Comparison of ENCODE assay signal across 27 cellular contexts in the genomic region with DNA sequence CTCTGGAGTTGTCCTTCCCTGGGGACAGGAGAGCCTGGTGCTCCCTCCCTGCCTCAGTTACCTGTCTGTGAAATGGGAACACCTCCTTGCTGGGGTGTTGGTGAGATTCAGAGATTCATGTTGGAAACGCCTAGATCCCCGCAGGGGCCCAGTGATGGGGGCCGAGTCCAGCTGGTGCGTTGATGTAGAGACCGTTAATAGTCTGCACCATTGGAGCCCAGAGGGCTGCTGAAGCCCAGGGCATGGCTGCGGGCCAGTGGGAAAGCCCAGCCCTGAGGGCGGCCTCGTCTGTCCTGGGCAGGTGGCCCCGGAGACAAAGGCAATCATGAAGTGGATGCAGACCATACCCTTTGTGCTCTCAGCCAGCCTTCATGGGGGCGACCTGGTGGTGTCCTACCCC. TPM values are rescaled to one million over a fixed set of nuclear protein-coding genes. Genes with fewer than 3 reads are reported as not detected.
"Had no signal": no experiment of that assay in that cellular context is flagged by ENCODE, and none has a peak within 500 bp of the region (broad histone marks: within the 10 kb centered on the region; RNA-seq: fewer than 3 reads in every experiment).

No MANE protein-coding gene starts in this region.

- H3K4me2 ChIP-seq: PC-9 had no signal

- H2AFZ ChIP-seq: PC-9 had no signal

- H3K27me3 ChIP-seq: adrenal gland had no signal

- H3K9me3 ChIP-seq: adrenal gland, body of pancreas, breast epithelium had no signal

- DNase-seq: NCI-H1105, NCI-H1417 treated with DMSO at 0.1 percent for 48 hours, NCI-H187 treated with DMSO at 0.1 percent for 48 hours, NCI-H524 treated with DMSO at 0.1 percent for 48 hours, NCI-H748 treated with DMSO at 0.1 percent for 48 hours, PC-9, SIG-M5 had no signal

- FAIRE-seq: astrocyte, RCC 7860 had no signal

- H3K36me3 ChIP-seq: adrenal gland, breast epithelium had no signal

- H3K27ac ChIP-seq: adrenal gland, body of pancreas, breast epithelium, PC-9, RWPE1 had no signal

- H3K4me1 ChIP-seq: adrenal gland, body of pancreas, breast epithelium had no signal

- ATAC-seq: Right ventricle myocardium inferior, T-helper 17 cell had no signal

- H3K4me3 ChIP-seq: adrenal gland, body of pancreas, PC-9 had no signal

RNA-seq across cellular contexts. Expression of a gene that starts 14.4 kb away (rescaled TPM):
- total RNA-seq: activated B cell treated with CpG ODN at 0.5 μM for 24 hours; activated CD4-positive, alpha-beta memory T cell treated with anti-CD3 and anti-CD28 coated beads for 36 hours; activated naive CD4-positive, alpha-beta T cell treated with anti-CD3 and anti-CD28 coated beads for 36 hours; activated naive CD4-positive, alpha-beta T cell treated with anti-CD3 and anti-CD28 coated beads, Interleukin-2, amount 50 U/mL, for 72 hours; activated T-cell treated with anti-CD3 and anti-CD28 coated beads, Interleukin-2, amount 50 U/mL, for 4 hours; activated T-helper 1 cell treated with anti-CD3 and anti-CD28 coated beads, Interleukin-12 subunit alpha, Interleukin-12 subunit beta, Interleukin-2, Interleukin-4 antibody, amounts not matched to agents 30 ng/mL and 10 ng/mL and 1 ng/mL, durations not matched to agents 14 hours and 24 hours and 36 hours; MCF 10A; OCI-LY7; SK-MEL-5; T-helper 17 cell had no signal

RNA-seq across cellular contexts. Expression of a gene that starts 26.8 kb away (rescaled TPM):
- total RNA-seq: activated B cell treated with CpG ODN at 0.5 μM for 24 hours; activated CD4-positive, alpha-beta memory T cell treated with anti-CD3 and anti-CD28 coated beads for 36 hours; activated naive CD4-positive, alpha-beta T cell treated with anti-CD3 and anti-CD28 coated beads for 36 hours; activated T-cell treated with anti-CD3 and anti-CD28 coated beads, Interleukin-2, amount 50 U/mL, for 4 hours; activated T-helper 1 cell treated with anti-CD3 and anti-CD28 coated beads, Interleukin-12 subunit alpha, Interleukin-12 subunit beta, Interleukin-2, Interleukin-4 antibody, amounts not matched to agents 30 ng/mL and 10 ng/mL and 1 ng/mL, durations not matched to agents 14 hours and 24 hours and 36 hours; body of pancreas; cardiac septum; MCF 10A; NCI-H460; OCI-LY7; Right ventricle myocardium inferior; SK-MEL-5; T-cell; T-helper 17 cell had no signal
